ENCODE assay signal across 32 cellular contexts in the genomic region with DNA sequence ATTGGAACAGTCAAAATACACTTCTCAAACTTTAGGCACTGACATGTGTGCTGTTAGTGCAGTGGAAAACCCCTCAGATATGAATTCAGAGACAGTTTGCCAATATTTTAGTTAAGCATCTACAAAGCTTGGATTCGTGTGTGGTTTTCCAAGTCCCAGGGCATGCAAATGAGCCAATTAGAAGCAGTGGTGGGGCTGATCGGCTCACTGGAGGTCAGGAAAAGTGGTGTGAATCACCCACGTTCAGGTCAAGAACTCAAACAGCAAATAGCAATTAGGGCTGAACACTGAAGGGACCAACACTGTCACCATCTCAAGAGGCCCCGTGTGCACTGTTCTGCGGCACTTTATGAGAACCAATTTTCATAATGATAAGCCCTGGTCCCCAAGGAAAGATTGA.
"Had no signal": no experiment of that assay in that cellular context is flagged by ENCODE, and none has a peak within 500 bp of the region (broad histone marks: within the 10 kb centered on the region; RNA-seq: fewer than 3 reads in every experiment).

No MANE protein-coding gene starts in this region.

- H3K27ac ChIP-seq: left lung, lower lobe of right lung, neural progenitor cell, neutrophil, ovary, prostate gland, skin epidermis, spleen, tibial nerve, uterus had no signal

- H3K9me3 ChIP-seq: left lung, lower lobe of right lung, neutrophil, ovary, prostate gland, spleen, tibial nerve, uterus had no signal

- H3K4me1 ChIP-seq: left lung, lower lobe of right lung, neural progenitor cell, prostate gland, tibial nerve, uterus had no signal

- H3K36me3 ChIP-seq: left lung, lower lobe of right lung, neural progenitor cell, neutrophil, ovary, prostate gland, spleen, tibial nerve, uterus had no signal

- H3K4me2 ChIP-seq: neural progenitor cell had no signal

- H3K4me3 ChIP-seq: left lung, lower lobe of right lung, neural progenitor cell, ovary, prostate gland, skin epidermis, spleen, tibial nerve, uterus had no signal

- FAIRE-seq: islet of Langerhans, kidney had no signal

- H3K9ac ChIP-seq: neural progenitor cell had no signal

- H2AFZ ChIP-seq: neural progenitor cell had no signal

- H3K27me3 ChIP-seq: left lung, neural progenitor cell, neutrophil, ovary, tibial nerve, uterus had no signal

- DNase-seq: hypothalamus; immature natural killer cell; kidney; left lung; lower lobe of right lung; mammary epithelial cell; mesenchymal stem cell; naive B cell; natural killer cell; nephron progenitor cell; occipital lobe; ovary; retina; right cardiac atrium; spleen; stimulated activated CD4-positive, alpha-beta T cell treated with anti-CD3 and anti-CD28 coated beads, Interleukin-1b, Interleukin-23, amount 100 ng/mL, for 48 hours; stimulated activated CD4-positive, alpha-beta T cell treated with anti-CD3 and anti-CD28 coated beads, Interleukin-2, amount 100 ng/mL, for 48 hours; stimulated activated CD4-positive, alpha-beta T cell treated with anti-CD3 and anti-CD28 coated beads, Interleukin-4, amount 100 ng/mL, for 4 hours; stimulated activated CD8-positive, alpha-beta memory T cell treated with anti-CD3 and anti-CD28 coated beads, Interleukin-4, amount 100 ng/mL, for 48 hours; stimulated activated naive CD4-positive, alpha-beta T cell treated with Interleukin-2 at 50 U/mL for 16 hours; stimulated activated naive CD8-positive, alpha-beta T cell treated with anti-CD3 and anti-CD28 coated beads, Interleukin-15, amount 100 ng/mL, for 72 hours; substantia nigra; uterus had no signal

- ATAC-seq: left colon; left lung; lower lobe of right lung; natural killer cell; right cardiac atrium; sciatic nerve; stimulated activated memory B cell treated with anti-CD40 and anti-IgM and Interleukin-4, amounts not matched to agents 10 μg/mL and 1 μg/mL and 100 μg/mL, for 72 hours; stimulated activated naive CD8-positive, alpha-beta T cell treated with anti-CD3 and anti-CD28 coated beads, Interleukin-15, amount 100 ng/mL, for 72 hours had no signal
